In the genomic region with DNA sequence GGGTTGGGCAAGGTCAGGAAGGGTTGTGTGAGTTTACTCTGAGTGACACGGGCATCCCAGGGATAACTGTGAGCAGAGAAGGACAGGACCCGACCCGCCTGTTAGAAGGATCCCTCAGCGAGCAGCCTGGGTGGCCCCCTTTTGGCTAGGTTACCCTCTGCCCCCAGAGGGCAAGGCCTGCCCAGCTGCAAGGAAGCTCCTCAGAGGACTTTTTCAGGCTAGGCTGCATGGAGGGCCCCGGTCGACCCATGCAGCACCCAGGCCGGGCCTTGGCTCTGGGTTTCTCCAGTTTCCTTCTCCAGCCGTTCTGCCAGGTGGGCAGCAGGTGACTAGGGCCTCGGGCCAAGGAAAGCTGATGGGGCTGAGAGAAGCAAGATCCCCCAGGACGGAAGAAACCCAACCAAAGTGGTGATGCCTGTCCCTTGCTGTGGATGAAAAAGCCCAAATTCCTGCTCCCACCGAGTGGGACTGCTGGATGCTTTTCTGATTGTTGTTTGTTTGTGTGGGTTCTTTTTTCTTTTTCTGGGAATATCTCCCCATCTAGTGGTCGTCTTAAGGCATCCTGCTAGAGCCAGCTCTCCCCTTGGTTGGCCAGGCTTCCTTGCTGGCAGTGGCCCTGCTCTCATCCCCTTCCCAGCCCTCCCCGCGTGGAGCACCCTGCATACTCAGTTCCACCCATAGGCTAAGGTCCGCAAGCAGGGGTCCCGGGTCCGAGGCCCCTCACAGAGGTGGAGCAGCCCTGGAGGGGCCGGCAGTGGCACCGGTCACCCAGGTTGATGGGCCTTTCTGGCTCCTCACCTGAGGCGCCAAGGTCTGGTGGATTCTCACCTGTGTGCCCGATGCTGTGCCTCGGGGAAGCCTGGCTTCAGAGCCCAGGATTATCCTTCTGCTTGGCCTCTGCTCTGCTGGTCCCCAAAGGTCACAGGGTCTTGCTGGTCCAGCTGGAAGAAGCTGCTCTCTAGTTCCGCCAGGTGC, we compare ENCODE assay signal across 17 cellular contexts. TPM values are rescaled to one million over a fixed set of nuclear protein-coding genes. Genes with fewer than 3 reads are reported as not detected.
DNase-seq lines count a peak whose midpoint lies in the region; ATAC-seq, FAIRE-seq and TF ChIP-seq lines count a peak whose summit lies in the region.
"Had no signal": no experiment of that assay in that cellular context is flagged by ENCODE, and none has a peak within 500 bp of the region (broad histone marks: within the 10 kb centered on the region; RNA-seq: fewer than 3 reads in every experiment).

No MANE protein-coding gene starts in this region.

- H2AFZ ChIP-seq in smooth muscle cell (ENCODE audit: low read depth), result no peak overlapping the region

- H3K4me1 Mint-ChIP-seq in activated CD4-positive, alpha-beta T cell treated with anti-CD3 and anti-CD28 coated beads, Interleukin-2, amount 10 ng/mL, durations not matched to agents 24 days and 14 days, result peaks cover 9% of the 10 kb centered on the region

- H3K4me3 Mint-ChIP-seq in activated CD4-positive, alpha-beta T cell treated with anti-CD3 and anti-CD28 coated beads, Interleukin-2, amount 10 ng/mL, durations not matched to agents 24 days and 14 days, result peak overlapping the region; percentile 81

- H3K4me2 ChIP-seq in smooth muscle cell, result no peak overlapping the region

- ATAC-seq in activated CD4-positive, CD25-positive, alpha-beta regulatory T cell treated with anti-CD3 and anti-CD28 coated beads, Interleukin-2, amount 50 U/mL, for 24 hours, result no peak

- DNase-seq in activated CD4-positive, alpha-beta T cell treated with anti-CD3 and anti-CD28 coated beads, Interleukin-2, amount 10 ng/mL, durations not matched to agents 24 days and 14 days, result no peak
- DNase-seq in activated CD4-positive, alpha-beta T cell treated with anti-CD3 and anti-CD28 coated beads for 1 hour, result no peak
- DNase-seq in NCI-H2107 treated with DMSO at 0.1 percent for 48 hours (lab: John Stamatoyannopoulos, UW; ENCODE audit: unreplicated experiment), result peak; percentile 52
- DNase-seq in dermis blood vessel endothelial cell, result peak; percentile 4
- DNase-seq in smooth muscle cell (lab: John Stamatoyannopoulos, UW; ENCODE audit: unreplicated experiment), result no peak
- no peak for DNase-seq in foreskin melanocyte
- DNase-seq in frontal cortex (ENCODE audit: low spot score in 2 of 2), result no peak
- DNase-seq: effector CD8-positive, alpha-beta T cell; GF-D8; Karpas-422; NCI-H2171; occipital lobe had no signal

- H3K9me3 ChIP-seq in smooth muscle cell (replicated peaks; ENCODE audit: low read depth), result no peaks in the 10 kb centered on the region

- H3K27ac Mint-ChIP-seq in activated CD4-positive, alpha-beta T cell treated with anti-CD3 and anti-CD28 coated beads, Interleukin-2, amount 10 ng/mL, durations not matched to agents 24 days and 14 days, result no peak overlapping the region

- intact Hi-C loops in activated CD4-positive, alpha-beta T cell treated with anti-CD3 and anti-CD28 coated beads, Interleukin-2, amount 10 ng/mL, durations not matched to agents 24 days and 14 days (cut with micrococcal nuclease), result no loop called here

- WGBS in smooth muscle cell (ENCODE audit: low lambda C conversion rate), result 79% methylated on average over 23 of the region's 23 CpGs

- H3K9me3 Mint-ChIP-seq in activated CD4-positive, alpha-beta T cell treated with anti-CD3 and anti-CD28 coated beads, Interleukin-2, amount 10 ng/mL, durations not matched to agents 24 days and 14 days, result no peaks in the 10 kb centered on the region

- no peak overlapping the region for H3K27ac ChIP-seq in smooth muscle cell (ENCODE audit: low read depth)

- H3K4me3 ChIP-seq in smooth muscle cell, result no peak overlapping the region

- H3K27me3 ChIP-seq in smooth muscle cell (ENCODE audit: low read depth), result no peaks in the 10 kb centered on the region

- H3K36me3 Mint-ChIP-seq in activated CD4-positive, alpha-beta T cell treated with anti-CD3 and anti-CD28 coated beads, Interleukin-2, amount 10 ng/mL, durations not matched to agents 24 days and 14 days (ENCODE audit: low read depth), result peaks cover 1% of the 10 kb centered on the region

- no peaks in the 10 kb centered on the region for H3F3A ChIP-seq in smooth muscle cell (ENCODE audit: low read depth)

- TF ChIP-seq CTCF in smooth muscle cell (IDR thresholded peaks at IDR 0.05; ENCODE audit: borderline replicate concordance, insufficient read depth, poor library complexity, severe bottlenecking), result peak; percentile 10

- H3K36me3 ChIP-seq in smooth muscle cell (ENCODE audit: low read depth), result no peaks in the 10 kb centered on the region

- H3K79me2 ChIP-seq in smooth muscle cell (ENCODE audit: low read depth), result no peaks in the 10 kb centered on the region

- H3K9ac ChIP-seq in smooth muscle cell (ENCODE audit: low read depth), result no peak overlapping the region

- no peaks in the 10 kb centered on the region for H3K27me3 Mint-ChIP-seq in activated CD4-positive, alpha-beta T cell treated with anti-CD3 and anti-CD28 coated beads, Interleukin-2, amount 10 ng/mL, durations not matched to agents 24 days and 14 days

- no peaks in the 10 kb centered on the region for H4K20me1 ChIP-seq in smooth muscle cell (ENCODE audit: low read depth)

- no peaks in the 10 kb centered on the region for H3K4me1 ChIP-seq in smooth muscle cell (ENCODE audit: low read depth)

- FAIRE-seq in frontal cortex (lab: Jason Lieb, UNC), result no peak
- FAIRE-seq: RCC 7860, urothelium cell line had no signal

RNA-seq across cellular contexts. Expression of a gene that starts 1.8 kb away (rescaled TPM):
- 1.5 and 1.7 TPM in 2 replicates for total RNA-seq in activated CD4-positive, alpha-beta T cell treated with anti-CD3 and anti-CD28 coated beads, Interleukin-2, amount 10 ng/mL, durations not matched to agents 24 days and 14 days
- 0.51 and 0.70 TPM in 2 replicates for total RNA-seq in dermis blood vessel endothelial cell
- total RNA-seq in smooth muscle cell, result 1.3 and 1.5 TPM in 2 replicates
- 0.46 and 0.73 TPM in 2 replicates for polyA plus RNA-seq in smooth muscle cell
- total RNA-seq in frontal cortex, result 0.82 TPM

RNA-seq across cellular contexts. Expression of a gene that starts 11.9 kb away (rescaled TPM):
- total RNA-seq in activated CD4-positive, alpha-beta T cell treated with anti-CD3 and anti-CD28 coated beads, Interleukin-2, amount 10 ng/mL, durations not matched to agents 24 days and 14 days, result not detected in 2 replicates
- not detected in 2 replicates for total RNA-seq in dermis blood vessel endothelial cell
- total RNA-seq in smooth muscle cell, result not detected in 2 replicates
- polyA plus RNA-seq in smooth muscle cell, result not detected in 2 replicates
- total RNA-seq in frontal cortex, result not detected
- total RNA-seq: liver, occipital lobe had no signal
- polyA plus RNA-seq: adipose tissue, liver had no signal

RNA-seq across cellular contexts. Expression of a gene that starts 32.8 kb away (rescaled TPM):
- 1.1 and 1.9 TPM in 2 replicates for total RNA-seq in activated CD4-positive, alpha-beta T cell treated with anti-CD3 and anti-CD28 coated beads, Interleukin-2, amount 10 ng/mL, durations not matched to agents 24 days and 14 days
- total RNA-seq in dermis blood vessel endothelial cell, result 0.19 and 4.1 TPM in 2 replicates
- total RNA-seq in smooth muscle cell, result 1.3 and 4.0 TPM in 2 replicates
- polyA plus RNA-seq in smooth muscle cell, result 0.41 and 2.5 TPM in 2 replicates
- total RNA-seq in frontal cortex, result 2.9 TPM
- total RNA-seq: occipital lobe had no signal

RNA-seq across cellular contexts. Expression of a gene that starts 57.3 kb away (rescaled TPM):
- 75.7 and 79.4 TPM in 2 replicates for total RNA-seq in activated CD4-positive, alpha-beta T cell treated with anti-CD3 and anti-CD28 coated beads, Interleukin-2, amount 10 ng/mL, durations not matched to agents 24 days and 14 days
- total RNA-seq in dermis blood vessel endothelial cell (14.5 and 21.5 TPM in 2 replicates), smooth muscle cell (8.9 and 18.5 TPM in 2 replicates), frontal cortex (6.5 TPM)
- polyA plus RNA-seq in smooth muscle cell, result 26.1 and 27.4 TPM in 2 replicates

Comparison
In these comparisons a context has a peak if more than half of its experiments do, and no peak if none do; other contexts are left out.
1. DNase-seq: peak in NCI-H2107 treated with DMSO at 0.1 percent for 48 hours (single experiment) and dermis blood vessel endothelial cell (single experiment); none in activated CD4-positive, alpha-beta T cell treated with anti-CD3 and anti-CD28 coated beads, Interleukin-2, amount 10 ng/mL, durations not matched to agents 24 days and 14 days (single experiment), activated CD4-positive, alpha-beta T cell treated with anti-CD3 and anti-CD28 coated beads for 1 hour (single experiment), smooth muscle cell (single experiment), foreskin melanocyte (single experiment) and frontal cortex (0 of 2).